ENCODE assay signal across 1 cellular context in the genomic region with DNA sequence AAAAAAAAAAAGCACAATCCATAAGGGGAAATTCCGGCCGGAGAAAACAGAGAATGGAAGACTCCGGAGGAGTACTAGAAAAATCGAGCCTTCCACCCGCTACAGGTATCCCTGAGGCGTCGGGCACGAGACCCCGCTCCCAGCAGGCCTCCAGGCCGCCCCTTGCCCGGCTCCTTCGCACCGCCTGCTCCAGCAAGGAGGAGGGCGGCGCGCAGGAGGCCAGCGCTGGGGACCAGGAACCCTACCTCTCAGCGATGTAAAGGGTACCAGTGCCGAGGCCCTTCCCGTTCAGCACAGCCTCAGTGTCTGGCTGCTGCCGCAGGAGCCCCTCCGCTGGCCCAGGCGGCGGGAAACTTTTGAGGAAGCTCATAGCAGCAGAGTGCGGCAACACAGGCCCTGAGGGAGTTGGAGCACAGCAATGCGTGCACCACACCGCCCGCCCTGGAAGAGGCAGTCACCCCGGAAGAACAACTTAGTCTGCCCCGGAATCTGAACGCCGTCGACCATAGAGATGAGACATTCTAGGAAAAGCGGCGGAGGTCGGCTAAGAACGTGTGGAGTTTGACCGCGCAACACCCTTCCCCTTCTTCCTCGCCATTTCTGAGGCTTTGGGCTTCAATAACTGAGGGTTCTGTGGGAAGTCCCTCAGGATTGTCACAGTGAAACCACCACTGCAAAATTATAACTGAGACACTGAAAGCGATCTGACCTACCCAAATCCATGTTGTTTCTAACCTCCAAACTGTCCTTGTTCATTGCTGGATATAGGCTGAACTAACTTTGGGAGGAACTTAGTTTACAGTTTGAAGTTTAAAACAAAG.
TF ChIP-seq lines count a peak whose summit lies in the region.

Gene CLNS1A, minus strand, starts transcription at position 450 of the 821 bp plus-strand sequence. Its CDS starts 80 bp downstream, at position 370.

TF ChIP-seq in HepG2, 621 proteins besides CTCF, POLR2A, EP300 and RAD21 (continued from another document and continues in another):
- TF ChIP-seq, protein P1, sequence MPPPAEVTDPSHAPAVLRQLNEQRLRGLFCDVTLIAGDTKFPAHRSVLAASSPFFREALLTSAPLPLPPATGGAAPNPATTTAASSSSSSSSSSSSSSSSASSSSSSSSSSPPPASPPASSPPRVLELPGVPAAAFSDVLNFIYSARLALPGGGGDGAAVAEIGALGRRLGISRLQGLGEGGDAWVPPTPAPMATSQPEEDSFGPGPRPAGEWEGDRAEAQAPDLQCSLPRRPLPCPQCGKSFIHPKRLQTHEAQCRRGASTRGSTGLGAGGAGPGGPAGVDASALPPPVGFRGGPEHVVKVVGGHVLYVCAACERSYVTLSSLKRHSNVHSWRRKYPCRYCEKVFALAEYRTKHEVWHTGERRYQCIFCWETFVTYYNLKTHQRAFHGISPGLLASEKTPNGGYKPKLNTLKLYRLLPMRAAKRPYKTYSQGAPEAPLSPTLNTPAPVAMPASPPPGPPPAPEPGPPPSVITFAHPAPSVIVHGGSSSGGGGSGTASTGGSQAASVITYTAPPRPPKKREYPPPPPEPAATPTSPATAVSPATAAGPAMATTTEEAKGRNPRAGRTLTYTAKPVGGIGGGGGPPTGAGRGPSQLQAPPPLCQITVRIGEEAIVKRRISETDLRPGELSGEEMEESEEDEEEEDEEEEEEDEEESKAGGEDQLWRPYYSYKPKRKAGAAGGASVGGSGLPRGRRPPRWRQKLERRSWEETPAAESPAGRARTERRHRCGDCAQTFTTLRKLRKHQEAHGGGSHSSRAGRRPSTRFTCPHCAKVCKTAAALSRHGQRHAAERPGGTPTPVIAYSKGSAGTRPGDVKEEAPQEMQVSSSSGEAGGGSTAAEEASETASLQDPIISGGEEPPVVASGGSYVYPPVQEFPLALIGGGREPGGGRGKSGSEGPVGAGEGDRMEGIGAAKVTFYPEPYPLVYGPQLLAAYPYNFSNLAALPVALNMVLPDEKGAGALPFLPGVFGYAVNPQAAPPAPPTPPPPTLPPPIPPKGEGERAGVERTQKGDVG (CRISPR knock-in tag; IDR thresholded peaks at IDR 0.05; ENCODE audit: borderline replicate concordance): no peak; the same call in 1 of the 2 replicates
- TF ChIP-seq RXRB (CRISPR knock-in tag; IDR thresholded peaks at IDR 0.05; ENCODE audit: borderline replicate concordance) (peak; percentile 76), NFIB (CRISPR knock-in tag; IDR thresholded peaks at IDR 0.05; ENCODE audit: borderline replicate concordance) (no peak), KDM6A (CRISPR knock-in tag; IDR thresholded peaks at IDR 0.05; ENCODE audit: low read depth) (no peak), ATF1 (CRISPR knock-in tag; IDR thresholded peaks at IDR 0.05) (0 out of 2 replicates have a peak, but pooled peaks have one; percentile 32), ZFP36L2 (CRISPR knock-in tag; IDR thresholded peaks at IDR 0.05) (peak; percentile 61; the same call in 1 of the 2 replicates), ZKSCAN8 (CRISPR knock-in tag; IDR thresholded peaks at IDR 0.05; ENCODE audit: borderline replicate concordance) (peak; percentile 51; the same call in 1 of the 2 replicates), ZSCAN25 (CRISPR knock-in tag; IDR thresholded peaks at IDR 0.05) (peak; percentile 46; the same call in 1 of the 2 replicates), ZNF160 (CRISPR knock-in tag; IDR thresholded peaks at IDR 0.05) (peak; percentile 77; the same call in 1 of the 2 replicates), FOXK1 (CRISPR knock-in tag; IDR thresholded peaks at IDR 0.05; ENCODE audit: borderline replicate concordance, low read depth) (peak; percentile 99), ZNF530 (CRISPR knock-in tag; IDR thresholded peaks at IDR 0.05; ENCODE audit: low read depth) (no peak), MNT (IDR thresholded peaks at IDR 0.05) (no peak; the same call in 1 of the 2 replicates), ZBTB3 (CRISPR knock-in tag; IDR thresholded peaks at IDR 0.05; ENCODE audit: borderline replicate concordance, low read depth) (peak; percentile 45; the same call in 1 of the 2 replicates), ZNF580 (CRISPR knock-in tag; IDR thresholded peaks at IDR 0.05; ENCODE audit: borderline replicate concordance, low read depth) (peak; percentile 96), NBN (conservative IDR thresholded peaks at IDR 0.05) (no peak), TCF12 (IDR thresholded peaks at IDR 0.05) (no peak), TCF12 (CRISPR knock-in tag; IDR thresholded peaks at IDR 0.05) (0 out of 2 replicates have a peak, but pooled peaks have one; percentile 31), RNF2 (conservative IDR thresholded peaks at IDR 0.05; ENCODE audit: low read depth) (peak; percentile 70; the same call in 1 of the 2 replicates), ZNF773 (CRISPR knock-in tag; IDR thresholded peaks at IDR 0.05; ENCODE audit: borderline replicate concordance) (no peak), ZNF354B (CRISPR knock-in tag; IDR thresholded peaks at IDR 0.05) (0 out of 2 replicates have a peak, but pooled peaks have one; percentile 32), HNF4A (CRISPR knock-in tag; IDR thresholded peaks at IDR 0.05) (peak; percentile 40), LBX2 (CRISPR knock-in tag; IDR thresholded peaks at IDR 0.05; ENCODE audit: borderline replicate concordance) (no peak), HMGA1 (CRISPR knock-in tag; conservative IDR thresholded peaks at IDR 0.05) (no peak), REXO4 (CRISPR knock-in tag; IDR thresholded peaks at IDR 0.05; ENCODE audit: borderline replicate concordance) (no peak), PREB (CRISPR knock-in tag; IDR thresholded peaks at IDR 0.05) (no peak), ZFP90 (CRISPR knock-in tag; IDR thresholded peaks at IDR 0.05; ENCODE audit: borderline replicate concordance) (peak; percentile 71), ZNF224 (CRISPR knock-in tag; IDR thresholded peaks at IDR 0.05) (no peak), ZNF101 (CRISPR knock-in tag; IDR thresholded peaks at IDR 0.05; ENCODE audit: borderline replicate concordance, low read depth) (no peak), MXI1 (IDR thresholded peaks at IDR 0.05; ENCODE audit: borderline replicate concordance, low read depth, low read length) (peak; percentile 91; the same call in 1 of the 3 replicates), RFXANK (CRISPR knock-in tag; IDR thresholded peaks at IDR 0.05) (no peak), ZBTB42 (CRISPR knock-in tag; IDR thresholded peaks at IDR 0.05) (no peak), CSRNP2 (CRISPR knock-in tag; conservative IDR thresholded peaks at IDR 0.05; ENCODE audit: low read depth) (no peak), SP1 (IDR thresholded peaks at IDR 0.05) (no peak), SP1 (CRISPR knock-in tag; IDR thresholded peaks at IDR 0.05) (no peak)
- TF ChIP-seq, protein P2, sequence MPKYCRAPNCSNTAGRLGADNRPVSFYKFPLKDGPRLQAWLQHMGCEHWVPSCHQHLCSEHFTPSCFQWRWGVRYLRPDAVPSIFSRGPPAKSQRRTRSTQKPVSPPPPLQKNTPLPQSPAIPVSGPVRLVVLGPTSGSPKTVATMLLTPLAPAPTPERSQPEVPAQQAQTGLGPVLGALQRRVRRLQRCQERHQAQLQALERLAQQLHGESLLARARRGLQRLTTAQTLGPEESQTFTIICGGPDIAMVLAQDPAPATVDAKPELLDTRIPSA (CRISPR knock-in tag; IDR thresholded peaks at IDR 0.05; ENCODE audit: borderline replicate concordance): no peak; the same call in 1 of the 2 replicates
- TF ChIP-seq, protein P3, sequence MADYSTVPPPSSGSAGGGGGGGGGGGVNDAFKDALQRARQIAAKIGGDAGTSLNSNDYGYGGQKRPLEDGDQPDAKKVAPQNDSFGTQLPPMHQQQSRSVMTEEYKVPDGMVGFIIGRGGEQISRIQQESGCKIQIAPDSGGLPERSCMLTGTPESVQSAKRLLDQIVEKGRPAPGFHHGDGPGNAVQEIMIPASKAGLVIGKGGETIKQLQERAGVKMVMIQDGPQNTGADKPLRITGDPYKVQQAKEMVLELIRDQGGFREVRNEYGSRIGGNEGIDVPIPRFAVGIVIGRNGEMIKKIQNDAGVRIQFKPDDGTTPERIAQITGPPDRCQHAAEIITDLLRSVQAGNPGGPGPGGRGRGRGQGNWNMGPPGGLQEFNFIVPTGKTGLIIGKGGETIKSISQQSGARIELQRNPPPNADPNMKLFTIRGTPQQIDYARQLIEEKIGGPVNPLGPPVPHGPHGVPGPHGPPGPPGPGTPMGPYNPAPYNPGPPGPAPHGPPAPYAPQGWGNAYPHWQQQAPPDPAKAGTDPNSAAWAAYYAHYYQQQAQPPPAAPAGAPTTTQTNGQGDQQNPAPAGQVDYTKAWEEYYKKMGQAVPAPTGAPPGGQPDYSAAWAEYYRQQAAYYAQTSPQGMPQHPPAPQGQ (CRISPR knock-in tag; IDR thresholded peaks at IDR 0.05; ENCODE audit: borderline replicate concordance): 0 out of 2 replicates have a peak, but pooled peaks have one; percentile 69
- TF ChIP-seq, protein P4, sequence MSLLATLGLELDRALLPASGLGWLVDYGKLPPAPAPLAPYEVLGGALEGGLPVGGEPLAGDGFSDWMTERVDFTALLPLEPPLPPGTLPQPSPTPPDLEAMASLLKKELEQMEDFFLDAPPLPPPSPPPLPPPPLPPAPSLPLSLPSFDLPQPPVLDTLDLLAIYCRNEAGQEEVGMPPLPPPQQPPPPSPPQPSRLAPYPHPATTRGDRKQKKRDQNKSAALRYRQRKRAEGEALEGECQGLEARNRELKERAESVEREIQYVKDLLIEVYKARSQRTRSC (CRISPR knock-in tag; IDR thresholded peaks at IDR 0.05; ENCODE audit: low read depth): peak; percentile 75; the same call in 1 of the 2 replicates
- TF ChIP-seq, protein P5, sequence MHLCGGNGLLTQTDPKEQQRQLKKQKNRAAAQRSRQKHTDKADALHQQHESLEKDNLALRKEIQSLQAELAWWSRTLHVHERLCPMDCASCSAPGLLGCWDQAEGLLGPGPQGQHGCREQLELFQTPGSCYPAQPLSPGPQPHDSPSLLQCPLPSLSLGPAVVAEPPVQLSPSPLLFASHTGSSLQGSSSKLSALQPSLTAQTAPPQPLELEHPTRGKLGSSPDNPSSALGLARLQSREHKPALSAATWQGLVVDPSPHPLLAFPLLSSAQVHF (CRISPR knock-in tag; IDR thresholded peaks at IDR 0.05): no peak
- TF ChIP-seq, protein P6, sequence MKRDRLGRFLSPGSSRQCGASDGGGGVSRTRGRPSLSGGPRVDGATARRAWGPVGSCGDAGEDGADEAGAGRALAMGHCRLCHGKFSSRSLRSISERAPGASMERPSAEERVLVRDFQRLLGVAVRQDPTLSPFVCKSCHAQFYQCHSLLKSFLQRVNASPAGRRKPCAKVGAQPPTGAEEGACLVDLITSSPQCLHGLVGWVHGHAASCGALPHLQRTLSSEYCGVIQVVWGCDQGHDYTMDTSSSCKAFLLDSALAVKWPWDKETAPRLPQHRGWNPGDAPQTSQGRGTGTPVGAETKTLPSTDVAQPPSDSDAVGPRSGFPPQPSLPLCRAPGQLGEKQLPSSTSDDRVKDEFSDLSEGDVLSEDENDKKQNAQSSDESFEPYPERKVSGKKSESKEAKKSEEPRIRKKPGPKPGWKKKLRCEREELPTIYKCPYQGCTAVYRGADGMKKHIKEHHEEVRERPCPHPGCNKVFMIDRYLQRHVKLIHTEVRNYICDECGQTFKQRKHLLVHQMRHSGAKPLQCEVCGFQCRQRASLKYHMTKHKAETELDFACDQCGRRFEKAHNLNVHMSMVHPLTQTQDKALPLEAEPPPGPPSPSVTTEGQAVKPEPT (CRISPR knock-in tag; IDR thresholded peaks at IDR 0.05; ENCODE audit: low read depth): peak; percentile 81
- TF ChIP-seq, protein P7, sequence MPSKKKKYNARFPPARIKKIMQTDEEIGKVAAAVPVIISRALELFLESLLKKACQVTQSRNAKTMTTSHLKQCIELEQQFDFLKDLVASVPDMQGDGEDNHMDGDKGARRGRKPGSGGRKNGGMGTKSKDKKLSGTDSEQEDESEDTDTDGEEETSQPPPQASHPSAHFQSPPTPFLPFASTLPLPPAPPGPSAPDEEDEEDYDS (CRISPR knock-in tag; IDR thresholded peaks at IDR 0.05): peak; percentile 80
- TF ChIP-seq, protein P8, sequence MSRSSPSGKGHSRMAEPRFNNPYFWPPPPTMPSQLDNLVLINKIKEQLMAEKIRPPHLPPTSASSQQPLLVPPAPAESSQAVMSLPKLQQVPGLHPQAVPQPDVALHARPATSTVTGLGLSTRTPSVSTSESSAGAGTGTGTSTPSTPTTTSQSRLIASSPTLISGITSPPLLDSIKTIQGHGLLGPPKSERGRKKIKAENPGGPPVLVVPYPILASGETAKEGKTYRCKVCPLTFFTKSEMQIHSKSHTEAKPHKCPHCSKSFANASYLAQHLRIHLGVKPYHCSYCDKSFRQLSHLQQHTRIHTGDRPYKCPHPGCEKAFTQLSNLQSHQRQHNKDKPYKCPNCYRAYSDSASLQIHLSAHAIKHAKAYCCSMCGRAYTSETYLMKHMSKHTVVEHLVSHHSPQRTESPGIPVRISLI (CRISPR knock-in tag; IDR thresholded peaks at IDR 0.05; ENCODE audit: borderline replicate concordance): peak; percentile 60; the same call in 1 of the 2 replicates
